ENCODE assay signal across 1 cellular context in genomic region chr5:51908215-51908614, GRCh38.
TF ChIP-seq lines count a peak whose summit lies in the region.

No MANE protein-coding gene starts in this region.

TF ChIP-seq in SK-N-SH treated with all-trans-retinoic acid at 6 μM for 48 hours, 23 proteins besides CTCF, POLR2A, EP300 and RAD21 (continued from another document):
- no peak for TF ChIP-seq CREB5 (CRISPR knock-in tag; IDR thresholded peaks at IDR 0.05; ENCODE audit: low read depth)
